29 cellular contexts compared by ENCODE assay signal in the genomic region with DNA sequence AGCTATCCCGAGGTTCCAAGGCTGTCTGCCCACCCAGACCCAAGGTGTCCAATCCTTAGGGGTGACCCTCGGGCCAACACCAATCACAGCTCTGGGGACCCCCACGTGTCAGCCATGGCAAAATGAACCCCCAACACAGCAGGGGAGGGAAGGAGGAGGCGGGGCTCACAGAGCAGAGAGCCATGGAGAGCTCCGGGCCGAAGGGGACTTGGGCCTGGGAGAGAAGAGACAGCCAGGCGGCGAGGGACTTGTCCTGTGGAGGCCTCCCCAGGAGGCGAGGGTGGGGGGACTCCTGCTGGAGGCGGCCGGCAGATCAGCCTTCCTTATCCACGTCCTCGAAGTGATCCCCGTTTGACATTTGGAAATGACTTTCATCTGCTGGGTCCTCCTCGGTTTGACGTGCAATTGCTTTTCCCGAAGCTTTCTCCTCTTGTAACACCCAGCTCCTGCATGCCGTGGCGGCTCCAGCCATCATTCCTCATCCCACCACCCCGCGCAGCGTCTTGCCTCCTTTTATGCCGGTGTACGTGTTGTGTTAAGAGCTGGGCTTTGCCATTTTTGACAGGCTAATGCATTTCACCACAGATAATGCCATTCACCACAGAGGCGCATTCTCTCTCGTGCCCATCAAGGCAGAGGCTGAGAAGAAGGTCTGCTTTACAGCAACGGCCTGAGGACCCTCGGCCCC.
DNase-seq lines count a peak whose midpoint lies in the region; ATAC-seq and TF ChIP-seq lines count a peak whose summit lies in the region.
"Had no signal": no experiment of that assay in that cellular context is flagged by ENCODE, and none has a peak within 500 bp of the region (broad histone marks: within the 10 kb centered on the region; RNA-seq: fewer than 3 reads in every experiment).

No MANE protein-coding gene starts in this region.

- no peak overlapping the region for H2BK20ac ChIP-seq in H9 (ENCODE audit: low read depth, low read length, poor library complexity, severe bottlenecking)

- peaks cover 19 to 47% of the 10 kb centered on the region in 2 experiments for H3K4me1 Mint-ChIP-seq in H9
- H3K4me1 Mint-ChIP-seq in osteocyte (ENCODE audit: unreplicated experiment): peaks cover 8% of the 10 kb centered on the region

- H3K9me3 Mint-ChIP-seq in H9 (no peaks in the 10 kb centered on the region), osteocyte (ENCODE audit: unreplicated experiment) (no peaks in the 10 kb centered on the region)
- H3K9me3 Mint-ChIP-seq: activated naive CD4-positive, alpha-beta T cell treated with anti-CD3 and anti-CD28 coated beads, Interleukin-2, amount 50 U/mL, for 72 hours; effector memory CD8-positive, alpha-beta T cell; T-helper 1 cell treated with Interleukin-12 subunit alpha and Interleukin-12 subunit beta and Interleukin-4 antibody, amounts not matched to agents 30 μg/mL and 1 μg/mL, for 36 hours had no signal

- no peak overlapping the region for H3K4ac ChIP-seq in H9 (ENCODE audit: low read depth, low read length)

- no peaks in the 10 kb centered on the region for H3K23me2 ChIP-seq in H9 (ENCODE audit: insufficient read length, low read depth, low read length, poor library complexity, severe bottlenecking)

- H3K27me3 Mint-ChIP-seq in H9 (ENCODE audit: low read depth) (peaks cover 100% of the 10 kb centered on the region), osteocyte (ENCODE audit: unreplicated experiment) (peaks cover 29% of the 10 kb centered on the region)

- no peaks in the 10 kb centered on the region for H3K36me3 ChIP-seq in BLaER1 treated with 17β-estradiol and CSF1 and Interleukin-3, amounts not matched to agents 10 nM and 100 nM
- H3K36me3 ChIP-seq in spleen: no peaks in the 10 kb centered on the region
- H3K36me3 ChIP-seq: breast epithelium, left ventricle myocardium inferior, thoracic aorta, vagina had no signal

- H3K36me3 Mint-ChIP-seq in H9 (ENCODE audit: insufficient read depth in 1 of 3, low read depth in 3 of 3) (no peaks in the 10 kb centered on the region; a peak in 1 of 7 replicates), osteocyte (ENCODE audit: unreplicated experiment) (no peaks in the 10 kb centered on the region)
- H3K36me3 Mint-ChIP-seq: activated naive CD4-positive, alpha-beta T cell treated with anti-CD3 and anti-CD28 coated beads, Interleukin-2, amount 50 U/mL, for 72 hours had no signal

- no peak overlapping the region for H4K91ac ChIP-seq in H9 (ENCODE audit: insufficient read length, low read depth, low read length)

- no peak overlapping the region for H3K56ac ChIP-seq in H9 (ENCODE audit: insufficient read length, low read depth, low read length)

- H3T11ph ChIP-seq in H9 (ENCODE audit: low read length): no peak overlapping the region

- peak overlapping the region; percentile 73 to 97 (median 85) for H3K4me2 ChIP-seq in BLaER1 treated with 17β-estradiol and CSF1 and Interleukin-3, amounts not matched to agents 10 nM and 100 nM
- no peak overlapping the region for H3K4me2 ChIP-seq in H9 (ENCODE audit: insufficient read depth, insufficient read length, low read length)
- H3K4me2 ChIP-seq: SK-N-SH had no signal

- no peak overlapping the region; a peak in 1 of 20 replicates for H3K4me3 ChIP-seq in BLaER1 treated with 17β-estradiol and CSF1 and Interleukin-3, amounts not matched to agents 10 nM and 100 nM
- no peak overlapping the region for H3K4me3 ChIP-seq in spleen
- H3K4me3 ChIP-seq: breast epithelium, left ventricle myocardium inferior, thoracic aorta, vagina had no signal

- TF ChIP-seq CTCF in H9 (conservative IDR thresholded peaks at IDR 0.05): no peak
- TF ChIP-seq CTCF in spleen (IDR thresholded peaks at IDR 0.05 in 8 of 11, conservative IDR thresholded peaks at IDR 0.05 in 3 of 11): no peak
- TF ChIP-seq CTCF in osteocyte (IDR thresholded peaks at IDR 0.05): no peak

- H4K20me1 ChIP-seq in BLaER1 treated with 17β-estradiol and CSF1 and Interleukin-3, amounts not matched to agents 10 nM and 100 nM: peaks cover 0 to 35% (median 0%) of the 10 kb centered on the region in 11 experiments; a peak in 5 of 22 replicates
- H4K20me1 ChIP-seq in H9 (ENCODE audit: control insufficient read depth, insufficient read depth, insufficient read length): peaks cover 4% of the 10 kb centered on the region

- no peak overlapping the region for H3K18ac ChIP-seq in H9 (ENCODE audit: insufficient read length, low read depth, low read length)

- H3K27ac ChIP-seq in BLaER1 treated with 17β-estradiol and CSF1 and Interleukin-3, amounts not matched to agents 10 nM and 100 nM: no peak overlapping the region
- H3K27ac ChIP-seq in H9 (ENCODE audit: insufficient read length, low read depth, low read length): no peak overlapping the region
- H3K27ac ChIP-seq in spleen: no peak overlapping the region
- H3K27ac ChIP-seq: breast epithelium, left ventricle myocardium inferior, thoracic aorta, vagina had no signal

- DNase-seq in H9: peak; percentile 22
- peak in 26 of 42 donors; percentile 2 to 47 (median 26) for DNase-seq in head of caudate nucleus
- DNase-seq in spleen: peak; percentile 75
- DNase-seq in cortex of kidney (lab: John Stamatoyannopoulos, UW): no peak
- no peak for DNase-seq in osteocyte (ENCODE audit: extremely low spot score, unreplicated experiment)
- DNase-seq: activated CD4-positive, alpha-beta T cell treated with anti-CD3 and anti-CD28 coated beads, Interleukin-2, amount 50 U/mL, for 48 hours; activated CD8-positive, alpha-beta memory T cell treated with anti-CD3 and anti-CD28 coated beads, Interleukin-2, amount 50 U/mL, for 4 hours; anterior cingulate cortex; COR-L47; DMS53; effector memory CD8-positive, alpha-beta T cell; erythroblast; GDM1; IMR-90; left ventricle myocardium inferior; NCI-H146; NCI-H226; NCI-H526 treated with DMSO at 0.1 percent for 48 hours; PC-3; SK-N-SH; stimulated activated naive CD4-positive, alpha-beta T cell treated with Interleukin-2 at 50 U/mL for 16 hours had no signal

- peaks cover 54 to 97% (median 95%) of the 10 kb centered on the region in 10 experiments for H3K4me1 ChIP-seq in BLaER1 treated with 17β-estradiol and CSF1 and Interleukin-3, amounts not matched to agents 10 nM and 100 nM
- H3K4me1 ChIP-seq in H9 (ENCODE audit: insufficient read depth, low read length): no peaks in the 10 kb centered on the region
- peaks cover 0 to 2% (median 0%) of the 10 kb centered on the region in 6 donors for H3K4me1 ChIP-seq in spleen
- H3K4me1 ChIP-seq: breast epithelium, left ventricle myocardium inferior, vagina had no signal

- H3K23ac ChIP-seq in H9 (ENCODE audit: insufficient read length, low read depth, low read length): no peak overlapping the region

- peaks cover 29 to 94% (median 51%) of the 10 kb centered on the region in 11 experiments for H3K27me3 ChIP-seq in BLaER1 treated with 17β-estradiol and CSF1 and Interleukin-3, amounts not matched to agents 10 nM and 100 nM
- H3K27me3 ChIP-seq in H9 (ENCODE audit: insufficient read depth, low read length) (peaks cover 3% of the 10 kb centered on the region; the same call in 1 of the 2 replicates), spleen (replicated peaks in 1 of 7) (peaks cover 0 to 88% (median 10%) of the 10 kb centered on the region in 7 donors)
- H3K27me3 ChIP-seq: vagina had no signal

- H3K79me1 ChIP-seq in H9 (ENCODE audit: insufficient read depth, low read depth, low read length, poor library complexity, severe bottlenecking): no peaks in the 10 kb centered on the region

- intact Hi-C loops in head of caudate nucleus (cut with DNase I): no loop called here
- intact Hi-C loops in spleen (cut with DNase I; ENCODE audit: low total_unique reads): no loop called here

- H2BK15ac ChIP-seq in H9 (ENCODE audit: low read depth, low read length): no peak overlapping the region

- no peak for TF ChIP-seq POLR2A in spleen (IDR thresholded peaks at IDR 0.05)

- ATAC-seq in HG02763 (IDR thresholded peaks at IDR 0.05; ENCODE audit: unreplicated experiment): no peak
- ATAC-seq: activated CD4-positive, CD25-positive, alpha-beta regulatory T cell treated with anti-CD3 and anti-CD28 coated beads, Interleukin-2, amount 50 U/mL, for 24 hours; activated naive CD4-positive, alpha-beta T cell treated with anti-CD3 and anti-CD28 coated beads, Interleukin-2, amount 50 U/mL, for 72 hours; effector memory CD8-positive, alpha-beta T cell; PC-3 had no signal

- no peak overlapping the region for H3K14ac ChIP-seq in H9 (ENCODE audit: insufficient read depth, low read length)

- no peak overlapping the region for H2BK5ac ChIP-seq in H9 (ENCODE audit: insufficient read length, low read length)

- H4K8ac ChIP-seq in H9 (replicated peaks; ENCODE audit: insufficient read length, low read depth, low read length): no peak overlapping the region

- H3K9me3 ChIP-seq in BLaER1 treated with 17β-estradiol and CSF1 and Interleukin-3, amounts not matched to agents 10 nM and 100 nM (replicated peaks in 1 of 11): no peaks in the 10 kb centered on the region
- no peaks in the 10 kb centered on the region for H3K9me3 ChIP-seq in H9 (ENCODE audit: control insufficient read depth, low read depth, low read length)
- no peaks in the 10 kb centered on the region for H3K9me3 ChIP-seq in spleen
- H3K9me3 ChIP-seq: breast epithelium, left ventricle myocardium inferior, SK-N-SH, thoracic aorta, vagina had no signal

- H2BK12ac ChIP-seq in H9 (ENCODE audit: insufficient read length, low read depth, low read length): no peak overlapping the region

- H3K4me3 Mint-ChIP-seq in H9 (no peak overlapping the region; a peak in 1 of 5 replicates), osteocyte (ENCODE audit: unreplicated experiment) (no peak overlapping the region)
- H3K4me3 Mint-ChIP-seq: effector memory CD8-positive, alpha-beta T cell; T-helper 1 cell treated with Interleukin-12 subunit alpha and Interleukin-12 subunit beta and Interleukin-4 antibody, amounts not matched to agents 30 μg/mL and 1 μg/mL, for 36 hours had no signal

- H3K9ac ChIP-seq in BLaER1 treated with 17β-estradiol and CSF1 and Interleukin-3, amounts not matched to agents 10 nM and 100 nM: peak overlapping the region in 1 of 11 experiments; percentile 11; a peak in 1 of 22 replicates
- H3K9ac ChIP-seq in H9 (ENCODE audit: extremely low read depth, insufficient read length, low read length): no peak overlapping the region
- H3K9ac ChIP-seq: SK-N-SH had no signal

- H3K79me2 ChIP-seq in H9 (ENCODE audit: insufficient read depth, low read length): no peaks in the 10 kb centered on the region

- H4K5ac ChIP-seq in H9 (ENCODE audit: insufficient read length, low read depth, low read length): no peak overlapping the region

- no CpG with 5 or more reads among the region's 28 CpGs for WGBS in H9 (ENCODE audit: extremely low coverage, insufficient read length, low lambda C conversion rate)
- 85 to 92% (median 88%) methylated on average over 28 of the region's 28 CpGs for WGBS in spleen, 5 donors

- H3K27ac Mint-ChIP-seq in H9 (no peak overlapping the region), osteocyte (ENCODE audit: unreplicated experiment) (no peak overlapping the region)
- H3K27ac Mint-ChIP-seq: activated naive CD4-positive, alpha-beta T cell treated with anti-CD3 and anti-CD28 coated beads, Interleukin-2, amount 50 U/mL, for 72 hours; T-helper 1 cell treated with Interleukin-12 subunit alpha and Interleukin-12 subunit beta and Interleukin-4 antibody, amounts not matched to agents 30 μg/mL and 1 μg/mL, for 36 hours had no signal

- H2AFZ ChIP-seq in H9 (ENCODE audit: low read length): no peak overlapping the region

- H2BK120ac ChIP-seq in H9 (ENCODE audit: low read depth, low read length, poor library complexity, severe bottlenecking): no peak overlapping the region

- no peak overlapping the region for H2AK5ac ChIP-seq in H9 (ENCODE audit: insufficient read length, low read length)

Comparison
In these comparisons a context has a peak if more than half of its experiments do, and no peak if none do; other contexts are left out.
1. DNase-seq: peak in H9 (single experiment), head of caudate nucleus (26 of 42) and spleen (single experiment); none in cortex of kidney (single experiment) and osteocyte (single experiment).